ENCODE assay signal across 8 cellular contexts in genomic region chr20:57388953-57389694, GRCh38. TPM values are rescaled to one million over a fixed set of nuclear protein-coding genes. Genes with fewer than 3 reads are reported as not detected.
DNase-seq lines count a peak whose midpoint lies in the region; ATAC-seq and TF ChIP-seq lines count a peak whose summit lies in the region.

No MANE protein-coding gene starts in this region.

- CTCF ChIA-PET in CD8-positive, alpha-beta memory T cell (lab: Charles Lee) = interaction anchor here (0.8 to 4.8 kb wide), 16 partner anchors 7 to 230 kb away, joined by 3 to 46 read pairs (median 4); no protein-coding TSS in a partner anchor

- H3K27ac Mint-ChIP-seq in CD8-positive, alpha-beta memory T cell = peak overlapping the region; percentile 77 to 97 (median 94)
- H3K27ac Mint-ChIP-seq in GM23338 = peak overlapping the region; percentile 74; the same call in 1 of the 2 replicates

- H3K4me1 Mint-ChIP-seq in CD8-positive, alpha-beta memory T cell = peaks cover 35 to 41% (median 36%) of the 10 kb centered on the region in 3 donors
- H3K4me1 Mint-ChIP-seq in GM23338 = peaks cover 24% of the 10 kb centered on the region

- H3K9me2 ChIP-seq in GM23338 (ENCODE audit: insufficient read depth) = no peaks in the 10 kb centered on the region

- H2AFZ ChIP-seq in GM23338 = peak overlapping the region; percentile 86; the same call in 1 of the 2 replicates

- H3K27ac ChIP-seq in CD8-positive, alpha-beta memory T cell (ENCODE audit: low read depth, low read length) = peak overlapping the region; percentile 78
- H3K27ac ChIP-seq in GM23338 (ENCODE audit: low read depth) (no peak overlapping the region; the same call in 1 of the 2 replicates), vagina (peak overlapping the region; percentile 76)

- peak overlapping the region; percentile 81 to 95 (median 86) for H3K4me3 Mint-ChIP-seq in CD8-positive, alpha-beta memory T cell
- peak overlapping the region; percentile 70 for H3K4me3 Mint-ChIP-seq in GM23338

- peaks cover 11% of the 10 kb centered on the region for H3K36me3 ChIP-seq in CD8-positive, alpha-beta memory T cell (ENCODE audit: insufficient read depth, low read length)
- H3K36me3 ChIP-seq in GM23338 (ENCODE audit: insufficient read depth) (peaks cover 5% of the 10 kb centered on the region; the same call in 1 of the 2 replicates), vagina (no peaks in the 10 kb centered on the region)

- peaks cover 22% of the 10 kb centered on the region for H3K79me2 ChIP-seq in GM23338 (replicated peaks; ENCODE audit: insufficient read depth)

- peaks cover 6 to 28% (median 12%) of the 10 kb centered on the region in 3 donors for H3K36me3 Mint-ChIP-seq in CD8-positive, alpha-beta memory T cell
- H3K36me3 Mint-ChIP-seq in GM23338 (ENCODE audit: low read depth) = peaks cover 14% of the 10 kb centered on the region

- H3K9me3 ChIP-seq in CD8-positive, alpha-beta memory T cell (ENCODE audit: low read length) = no peaks in the 10 kb centered on the region
- no peaks in the 10 kb centered on the region for H3K9me3 ChIP-seq in vagina

- ATAC-seq in GM23338 = peak; percentile 73

- H3K9me3 Mint-ChIP-seq in CD8-positive, alpha-beta memory T cell = peaks cover 0 to 2% (median 0%) of the 10 kb centered on the region in 5 donors
- no peaks in the 10 kb centered on the region for H3K9me3 Mint-ChIP-seq in GM23338

- POLR2A ChIA-PET in CD8-positive, alpha-beta memory T cell (lab: Charles Lee) = interaction anchor here (0.6 to 2.9 kb wide), 5 partner anchors 9 to 742 kb away, joined by 3 to 33 read pairs (median 5); no protein-coding TSS in a partner anchor

- intact Hi-C loops in vagina (cut with DNase I) = loop anchor here (5.0 to 10.0 kb wide), 2 partner anchors 93 to 806 kb away; no protein-coding TSS in a partner anchor

- TF ChIP-seq CTCF in GM23338 (conservative IDR thresholded peaks at IDR 0.05; ENCODE audit: low read depth in 2 of 2) = peak; percentile 19 to 28; a peak in 3 of 4 replicates
- no peak for TF ChIP-seq CTCF in vagina (IDR thresholded peaks at IDR 0.05)

- H4K20me1 ChIP-seq in GM23338 (replicated peaks; ENCODE audit: insufficient read depth) = 0 out of 2 replicates have a peak, but pooled peaks cover 14% of the 10 kb centered on the region

- peak in 4 of 5 donors; percentile 48 to 73 (median 67) for DNase-seq in CD8-positive, alpha-beta memory T cell
- DNase-seq in GM23338 (ENCODE audit: low spot score) = peak; percentile 80
- DNase-seq in NOMO-1 treated with dmso at 0.1 percent for 144 hours (lab: John Stamatoyannopoulos, UW; ENCODE audit: unreplicated experiment) = peak; percentile 67
- DNase-seq in activated gamma-delta T cell treated with Interleukin-2 at 50 U/mL for 16 hours = peak; percentile 49
- DNase-seq in globus pallidus (ENCODE audit: low spot score) = peak; percentile 80
- DNase-seq in nucleus accumbens (lab: John Stamatoyannopoulos, UW) = peak in 40 of 56 donors; percentile 19 to 81 (median 50)
- no peak for DNase-seq in vagina (ENCODE audit: extremely low spot score in 2 of 2)
- no peak for DNase-seq in SW 1271 (lab: John Stamatoyannopoulos, UW)

- H3K4me1 ChIP-seq in CD8-positive, alpha-beta memory T cell (ENCODE audit: insufficient read depth, low read length) = peaks cover 28% of the 10 kb centered on the region
- H3K4me1 ChIP-seq in GM23338 (ENCODE audit: insufficient read depth) (peaks cover 2% of the 10 kb centered on the region; the same call in 1 of the 2 replicates), vagina (peaks cover 38% of the 10 kb centered on the region)

- H3F3A ChIP-seq in GM23338 (replicated peaks; ENCODE audit: low read depth) = no peaks in the 10 kb centered on the region

- H3K27me3 Mint-ChIP-seq in CD8-positive, alpha-beta memory T cell = peaks cover 0 to 5% of the 10 kb centered on the region in 2 donors
- H3K27me3 Mint-ChIP-seq in GM23338 (ENCODE audit: insufficient read depth, low read depth, poor library complexity) = peaks cover 11% of the 10 kb centered on the region

- H3K27me3 ChIP-seq in CD8-positive, alpha-beta memory T cell (ENCODE audit: insufficient read depth, low read length, poor library complexity, severe bottlenecking) = no peaks in the 10 kb centered on the region
- H3K27me3 ChIP-seq in GM23338 (ENCODE audit: insufficient read depth) = no peaks in the 10 kb centered on the region; the same call in 1 of the 2 replicates
- no peaks in the 10 kb centered on the region for H3K27me3 ChIP-seq in vagina

- peak overlapping the region; percentile 89 for H3K4me2 ChIP-seq in GM23338

- TF ChIP-seq POLR2A in vagina (IDR thresholded peaks at IDR 0.05) = no peak

- peak overlapping the region; percentile 69 for H3K4me3 ChIP-seq in CD8-positive, alpha-beta memory T cell (ENCODE audit: low read length)
- H3K4me3 ChIP-seq in GM23338 (peak overlapping the region; percentile 71), vagina (peak overlapping the region; percentile 40 to 45)

TF ChIP-seq in GM23338, 12 proteins besides CTCF, POLR2A, EP300 and RAD21:
- TF ChIP-seq CREB1 (CRISPR knock-in tag; IDR thresholded peaks at IDR 0.05; ENCODE audit: low read depth) (peak; percentile 44), ZNF331 (CRISPR knock-in tag; IDR thresholded peaks at IDR 0.05; ENCODE audit: low read depth) (no peak)
TF ChIP-seq in GM23338: peak in this region for 1.

RNA-seq across cellular contexts. Expression of gene RBM38, which starts 2.1 kb away (rescaled TPM):
- 100 to 1,000 TPM; 101 to 107 TPM for total RNA-seq in CD8-positive, alpha-beta memory T cell
- polyA plus RNA-seq in CD8-positive, alpha-beta memory T cell = 94.4 TPM
- 77.6 and 80.5 TPM in 2 replicates for total RNA-seq in GM23338 (2014; rRNA removed; shearing (Covaris generic))
- 22.9 and 32.6 TPM in 2 replicates for polyA plus RNA-seq in GM23338 (2016; fragmentation: Nextera tagmentation; extraction: Ambion mirVana)
- 24.8 TPM for total RNA-seq in vagina

RNA-seq across cellular contexts. Expression of gene RAE1, which starts 38.1 kb away (rescaled TPM):
- 10 to 100 TPM; 50.2 to 52.8 TPM for total RNA-seq in CD8-positive, alpha-beta memory T cell
- polyA plus RNA-seq in CD8-positive, alpha-beta memory T cell = 40.7 TPM
- total RNA-seq in GM23338 (2014; rRNA removed; shearing (Covaris generic)) = 43.3 and 59.7 TPM in 2 replicates
- polyA plus RNA-seq in GM23338 (2016; fragmentation: Nextera tagmentation; extraction: Ambion mirVana) = 33.0 and 35.4 TPM in 2 replicates
- total RNA-seq in vagina = 21.1 TPM

RNA-seq across cellular contexts. Expression of gene SPO11, which starts 59.5 kb away (rescaled TPM):
- total RNA-seq in CD8-positive, alpha-beta memory T cell = not detected
- polyA plus RNA-seq in CD8-positive, alpha-beta memory T cell = not detected
- not detected in 2 replicates for total RNA-seq in GM23338 (2014; rRNA removed; shearing (Covaris generic))
- not detected in 2 replicates for polyA plus RNA-seq in GM23338 (2016; fragmentation: Nextera tagmentation; extraction: Ambion mirVana)
- total RNA-seq in vagina = not detected

Comparison
In these comparisons a context has a peak if more than half of its experiments do, and no peak if none do; other contexts are left out.
1. DNase-seq: peak in CD8-positive, alpha-beta memory T cell (4 of 5), GM23338 (single experiment), NOMO-1 treated with dmso at 0.1 percent for 144 hours (single experiment), activated gamma-delta T cell treated with Interleukin-2 at 50 U/mL for 16 hours (single experiment), globus pallidus (single experiment) and nucleus accumbens (40 of 56); none in vagina (0 of 2) and SW 1271 (0 of 2).
2. CTCF ChIP-seq: peak in GM23338 (2 of 2); none in vagina (0 of 3).
3. Peak in every context shown above with its lines, with median percentiles within 50 percentile points of each other: H3K4me3 ChIP-seq.